16 cellular contexts compared by ENCODE assay signal in the genomic region with DNA sequence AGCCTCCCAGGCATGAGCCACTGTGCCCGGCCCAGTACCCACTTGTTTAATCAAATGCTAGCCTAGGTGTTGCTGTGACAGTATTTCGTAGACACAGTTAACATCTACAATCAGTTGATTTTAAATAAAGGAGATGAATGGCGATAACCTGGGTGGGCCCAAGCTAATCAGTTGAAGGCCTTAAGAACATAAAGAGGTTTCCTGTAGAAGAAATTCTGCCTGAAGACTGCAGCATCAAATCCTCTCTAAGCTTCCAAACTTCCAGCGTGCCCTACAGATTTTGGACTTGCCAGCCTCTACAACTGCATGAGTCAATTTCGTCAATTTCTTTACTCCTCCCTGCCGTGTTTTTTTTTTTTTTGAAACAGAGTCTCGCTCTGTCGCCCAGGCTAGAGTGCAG. TPM values are rescaled to one million over a fixed set of nuclear protein-coding genes. Genes with fewer than 3 reads are reported as not detected.
DNase-seq lines count a peak whose midpoint lies in the region; ATAC-seq and TF ChIP-seq lines count a peak whose summit lies in the region.
"Had no signal": no experiment of that assay in that cellular context is flagged by ENCODE, and none has a peak within 500 bp of the region (broad histone marks: within the 10 kb centered on the region; RNA-seq: fewer than 3 reads in every experiment).

No MANE protein-coding gene starts in this region.

- no peaks in the 10 kb centered on the region for H3K9me3 ChIP-seq in testis
- no peaks in the 10 kb centered on the region for H3K9me3 ChIP-seq in CD8-positive, alpha-beta memory T cell (ENCODE audit: low read length)
- H3K9me3 ChIP-seq: HAP-1 had no signal

- CTCF ChIA-PET in CD8-positive, alpha-beta memory T cell (lab: Charles Lee), result no interaction called here

- peaks cover 0 to 6% (median 0%) of the 10 kb centered on the region in 5 donors for H3K9me3 Mint-ChIP-seq in CD8-positive, alpha-beta memory T cell

- TF ChIP-seq CTCF in testis (IDR thresholded peaks at IDR 0.05), result no peak

- no peak overlapping the region for H3K4me3 ChIP-seq in testis
- H3K4me3 ChIP-seq in CD8-positive, alpha-beta memory T cell (ENCODE audit: low read length), result no peak overlapping the region
- H3K4me3 ChIP-seq: HAP-1 had no signal

- TF ChIP-seq POLR2A in testis (IDR thresholded peaks at IDR 0.05), result no peak

- no peaks in the 10 kb centered on the region for H3K27me3 ChIP-seq in testis
- H3K27me3 ChIP-seq in CD8-positive, alpha-beta memory T cell (ENCODE audit: insufficient read depth, low read length, poor library complexity, severe bottlenecking), result no peaks in the 10 kb centered on the region

- ATAC-seq in left lobe of liver, result no peak

- WGBS in testis, 2 donors, result 92 to 95% methylated on average over 8 of the region's 8 CpGs

- H3K27ac Mint-ChIP-seq in CD8-positive, alpha-beta memory T cell, result no peak overlapping the region
- H3K27ac Mint-ChIP-seq: CD4-positive, alpha-beta memory T cell had no signal

- peaks cover 4% of the 10 kb centered on the region for H3K4me1 ChIP-seq in testis
- no peaks in the 10 kb centered on the region for H3K4me1 ChIP-seq in CD8-positive, alpha-beta memory T cell (ENCODE audit: insufficient read depth, low read length)
- H3K4me1 ChIP-seq: Caco-2, HAP-1 had no signal

- H3K36me3 ChIP-seq in testis (ENCODE audit: low read depth, missing control alignments), result no peaks in the 10 kb centered on the region
- H3K36me3 ChIP-seq in CD8-positive, alpha-beta memory T cell (ENCODE audit: insufficient read depth, low read length), result no peaks in the 10 kb centered on the region
- H3K36me3 ChIP-seq: HAP-1 had no signal

- H3K27me3 Mint-ChIP-seq in CD8-positive, alpha-beta memory T cell, result peaks cover 9 to 27% of the 10 kb centered on the region in 2 donors

- intact Hi-C loops in posterior vena cava (cut with DNase I) (no loop called here), testis (cut with DNase I; ENCODE audit: low total_unique reads) (no loop called here)

- POLR2A ChIA-PET in CD8-positive, alpha-beta memory T cell (lab: Charles Lee), result no interaction called here

- no peak overlapping the region for H3K27ac ChIP-seq in testis
- H3K27ac ChIP-seq in CD8-positive, alpha-beta memory T cell (ENCODE audit: low read depth, low read length), result no peak overlapping the region

- DNase-seq in left lobe of liver (ENCODE audit: low spot score) (peak; percentile 18), posterior vena cava (ENCODE audit: low spot score) (peak; percentile 18), testis (peak; percentile 3), NCI-H187 (lab: John Stamatoyannopoulos, UW) (no peak), OCI-M2 (lab: John Stamatoyannopoulos, UW; ENCODE audit: unreplicated experiment) (no peak)
- DNase-seq in CD8-positive, alpha-beta memory T cell, result no peak
- DNase-seq: C1 segment of cervical spinal cord; Caco-2; CD4-positive, alpha-beta memory T cell; DMS153; DND-41; GOT3 had no signal

- no peaks in the 10 kb centered on the region for H3K4me1 Mint-ChIP-seq in CD8-positive, alpha-beta memory T cell
- H3K4me1 Mint-ChIP-seq: CD4-positive, alpha-beta memory T cell had no signal

- H3K36me3 Mint-ChIP-seq in CD8-positive, alpha-beta memory T cell, result no peaks in the 10 kb centered on the region
- H3K36me3 Mint-ChIP-seq: CD4-positive, alpha-beta memory T cell had no signal

- no peak overlapping the region for H3K4me3 Mint-ChIP-seq in CD8-positive, alpha-beta memory T cell
- H3K4me3 Mint-ChIP-seq: CD4-positive, alpha-beta memory T cell had no signal

RNA-seq across cellular contexts. Expression of a gene that starts 13.2 kb away (rescaled TPM):
- total RNA-seq in left lobe of liver (347 TPM), posterior vena cava (not detected), testis (1 to 10 TPM in 1 of 2 donors, under 1 TPM in 1; 0.24 to 1.2 TPM)
- 2.3 TPM for polyA plus RNA-seq in testis (ENCODE audit: insufficient read depth, low read depth, low replicate concordance)
- not detected for total RNA-seq in CD8-positive, alpha-beta memory T cell
- not detected for polyA plus RNA-seq in CD8-positive, alpha-beta memory T cell
- total RNA-seq: A172; A673; CD4-positive, alpha-beta memory T cell had no signal
- polyA plus RNA-seq: BJ; CD4-positive, alpha-beta memory T cell had no signal

RNA-seq across cellular contexts. Expression of a gene that starts 40.3 kb away (rescaled TPM):
- not detected for total RNA-seq in left lobe of liver
- total RNA-seq in posterior vena cava, result not detected
- under 1 TPM; 0.37 to 0.63 TPM for total RNA-seq in testis
- polyA plus RNA-seq in testis (ENCODE audit: insufficient read depth, low read depth, low replicate concordance), result 0.53 TPM
- total RNA-seq in CD8-positive, alpha-beta memory T cell, result not detected
- polyA plus RNA-seq in CD8-positive, alpha-beta memory T cell, result not detected
- total RNA-seq: A172; A673; Caco-2; CD4-positive, alpha-beta memory T cell had no signal
- polyA plus RNA-seq: BJ; CD4-positive, alpha-beta memory T cell had no signal

Comparison
In these comparisons a context has a peak if more than half of its experiments do, and no peak if none do; other contexts are left out.
1. DNase-seq: peak in left lobe of liver (single experiment), posterior vena cava (single experiment) and testis (single experiment); none in NCI-H187 (0 of 2), OCI-M2 (single experiment) and CD8-positive, alpha-beta memory T cell (0 of 5).
2. RNA of a gene that starts 13.2 kb away (total RNA-seq): 347 TPM in left lobe of liver (single experiment); 0.24 to 1.2 TPM in testis, not detected in posterior vena cava and not detected in CD8-positive, alpha-beta memory T cell; every median in the first group is over 100 times any median in the second.